Comparison of ENCODE assay signal across 39 cellular contexts in the genomic region with DNA sequence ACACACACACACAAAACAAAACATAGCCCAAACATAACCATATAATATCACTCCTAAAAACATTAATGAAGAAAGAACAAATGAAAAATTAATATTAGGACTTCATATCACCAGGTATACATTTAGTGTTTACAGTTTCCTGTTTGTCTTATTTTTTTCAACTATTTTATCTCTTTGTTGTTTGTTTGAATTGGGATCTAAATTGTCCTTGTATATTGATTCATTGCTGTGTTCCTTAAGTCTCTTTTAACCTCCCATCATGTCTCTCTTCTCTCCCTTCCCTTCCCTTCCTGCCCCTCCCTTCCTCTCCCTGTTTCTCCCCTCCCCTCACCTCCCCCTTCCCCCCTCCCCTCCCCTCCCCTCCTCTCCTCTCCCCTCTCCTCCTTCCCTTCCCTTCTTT. TPM values are rescaled to one million over a fixed set of nuclear protein-coding genes. Genes with fewer than 3 reads are reported as not detected.
"Had no signal": no experiment of that assay in that cellular context is flagged by ENCODE, and none has a peak within 500 bp of the region (broad histone marks: within the 10 kb centered on the region; RNA-seq: fewer than 3 reads in every experiment).

No MANE protein-coding gene starts in this region.

- H3K27ac Mint-ChIP-seq: activated naive CD4-positive, alpha-beta T cell treated with anti-CD3 and anti-CD28 coated beads for 36 hours; activated naive CD4-positive, alpha-beta T cell treated with anti-CD3 and anti-CD28 coated beads, Interleukin-2, amount 10 ng/mL, durations not matched to agents 7 days and 5 days; activated naive CD4-positive, alpha-beta T cell treated with anti-CD3 and anti-CD28 coated beads, Interleukin-2, amount 50 U/mL, for 24 hours; activated naive CD4-positive, alpha-beta T cell treated with anti-CD3 and anti-CD28 coated beads, Interleukin-2, amount 50 U/mL, for 72 hours; activated naive CD8-positive, alpha-beta T cell; activated naive CD8-positive, alpha-beta T cell treated with anti-CD3 and anti-CD28 coated beads for 36 hours; activated naive CD8-positive, alpha-beta T cell treated with anti-CD3 and anti-CD28 coated beads, Interleukin-2, amount 10 ng/mL, durations not matched to agents 7 days and 5 days; activated naive CD8-positive, alpha-beta T cell treated with anti-CD3 and anti-CD28 coated beads, Interleukin-2, amount 50 U/mL, for 24 hours; activated T-cell treated with anti-CD3 and anti-CD28 coated beads, Interleukin-2, amount 50 U/mL, for 24 hours; activated T-helper 1 cell treated with anti-CD3 and anti-CD28 coated beads, Interleukin-12 subunit alpha, Interleukin-12 subunit beta, Interleukin-2, Interleukin-4 antibody, amounts not matched to agents 30 ng/mL and 10 ng/mL and 1 ng/mL, durations not matched to agents 14 hours and 24 hours and 36 hours; activated T-helper 17 cell treated with anti-CD3 and anti-CD28 coated beads, Interleukin-2, amount 50 U/mL, for 72 hours; activated T-helper 2 cell treated with anti-CD3 and anti-CD28 coated beads, Interferon-gamma antibody, Interleukin-2, Interleukin-4, amounts not matched to agents 10 μg/mL and 5 μg/mL and 100 μg/mL, durations not matched to agents 14 hours and 24 hours and 36 hours; brain had no signal

- H3K9me3 Mint-ChIP-seq: activated naive CD4-positive, alpha-beta T cell treated with anti-CD3 and anti-CD28 coated beads for 36 hours; activated naive CD4-positive, alpha-beta T cell treated with anti-CD3 and anti-CD28 coated beads, Interleukin-2, amount 10 ng/mL, durations not matched to agents 7 days and 5 days; activated naive CD4-positive, alpha-beta T cell treated with anti-CD3 and anti-CD28 coated beads, Interleukin-2, amount 50 U/mL, for 24 hours; activated naive CD4-positive, alpha-beta T cell treated with anti-CD3 and anti-CD28 coated beads, Interleukin-2, amount 50 U/mL, for 72 hours; activated naive CD8-positive, alpha-beta T cell treated with anti-CD3 and anti-CD28 coated beads for 36 hours; activated naive CD8-positive, alpha-beta T cell treated with anti-CD3 and anti-CD28 coated beads, Interleukin-2, amount 10 ng/mL, durations not matched to agents 7 days and 5 days; activated naive CD8-positive, alpha-beta T cell treated with anti-CD3 and anti-CD28 coated beads, Interleukin-2, amount 50 U/mL, for 24 hours; activated T-cell treated with anti-CD3 and anti-CD28 coated beads, Interleukin-2, amount 50 U/mL, for 24 hours; activated T-cell treated with anti-CD3 and anti-CD28 coated beads, Interleukin-2, amount 50 U/mL, for 4 hours; activated T-helper 1 cell treated with anti-CD3 and anti-CD28 coated beads, Interleukin-12 subunit alpha, Interleukin-12 subunit beta, Interleukin-2, Interleukin-4 antibody, amounts not matched to agents 30 ng/mL and 10 ng/mL and 1 ng/mL, durations not matched to agents 14 hours and 24 hours and 36 hours; activated T-helper 2 cell treated with anti-CD3 and anti-CD28 coated beads, Interferon-gamma antibody, Interleukin-2, Interleukin-4, amounts not matched to agents 10 μg/mL and 5 μg/mL and 100 μg/mL, durations not matched to agents 14 hours and 24 hours and 36 hours; brain had no signal

- H3K36me3 Mint-ChIP-seq: activated naive CD4-positive, alpha-beta T cell treated with anti-CD3 and anti-CD28 coated beads, Interleukin-2, amount 10 ng/mL, durations not matched to agents 7 days and 5 days; activated naive CD4-positive, alpha-beta T cell treated with anti-CD3 and anti-CD28 coated beads, Interleukin-2, amount 50 U/mL, for 24 hours; activated naive CD4-positive, alpha-beta T cell treated with anti-CD3 and anti-CD28 coated beads, Interleukin-2, amount 50 U/mL, for 72 hours; activated naive CD8-positive, alpha-beta T cell; activated naive CD8-positive, alpha-beta T cell treated with anti-CD3 and anti-CD28 coated beads for 36 hours; activated naive CD8-positive, alpha-beta T cell treated with anti-CD3 and anti-CD28 coated beads, Interleukin-2, amount 10 ng/mL, durations not matched to agents 7 days and 5 days; brain had no signal

- H3K4me1 Mint-ChIP-seq: activated naive CD4-positive, alpha-beta T cell treated with anti-CD3 and anti-CD28 coated beads, Interleukin-2, amount 10 ng/mL, durations not matched to agents 7 days and 5 days; activated naive CD4-positive, alpha-beta T cell treated with anti-CD3 and anti-CD28 coated beads, Interleukin-2, amount 50 U/mL, for 24 hours; activated naive CD8-positive, alpha-beta T cell treated with anti-CD3 and anti-CD28 coated beads for 36 hours; activated naive CD8-positive, alpha-beta T cell treated with anti-CD3 and anti-CD28 coated beads, Interleukin-2, amount 10 ng/mL, durations not matched to agents 7 days and 5 days; activated naive CD8-positive, alpha-beta T cell treated with anti-CD3 and anti-CD28 coated beads, Interleukin-2, amount 50 U/mL, for 24 hours; activated T-helper 17 cell treated with anti-CD3 and anti-CD28 coated beads, Interleukin-2, amount 50 U/mL, for 72 hours; brain; central memory CD8-positive, alpha-beta T cell had no signal

- H3K4me1 ChIP-seq: adrenal gland, ascending aorta, body of pancreas, breast epithelium had no signal

- ATAC-seq: activated naive CD4-positive, alpha-beta T cell treated with anti-CD3 and anti-CD28 coated beads, Interleukin-2, amount 50 U/mL, for 72 hours; activated naive CD8-positive, alpha-beta T cell treated with anti-CD3 and anti-CD28 coated beads, Interleukin-2, amount 50 U/mL, for 24 hours; activated T-cell treated with anti-CD3 and anti-CD28 coated beads, Interleukin-2, amount 50 U/mL, for 4 hours; activated T-helper 17 cell treated with anti-CD3 and anti-CD28 coated beads, Interleukin-2, amount 50 U/mL, for 72 hours; body of pancreas had no signal

- H3K27me3 Mint-ChIP-seq: activated naive CD4-positive, alpha-beta T cell treated with anti-CD3 and anti-CD28 coated beads, Interleukin-2, amount 10 ng/mL, durations not matched to agents 7 days and 5 days; central memory CD8-positive, alpha-beta T cell had no signal

- H3K27ac ChIP-seq: adrenal gland, ascending aorta, body of pancreas, brain microvascular endothelial cell, breast epithelium, cardiac muscle cell had no signal

- FAIRE-seq: astrocyte, bronchial epithelial cell had no signal

- H3K36me3 ChIP-seq: adrenal gland, ascending aorta, brain microvascular endothelial cell, breast epithelium, cardiac muscle cell had no signal

- H3K9me3 ChIP-seq: adrenal gland, ascending aorta, body of pancreas, breast epithelium had no signal

- DNase-seq: activated effector memory CD4-positive, alpha-beta T cell treated with anti-CD3 and anti-CD28 coated beads, Interleukin-2, amount 50 U/mL, for 16 hours; activated effector memory CD4-positive, alpha-beta T cell treated with Interleukin-2 at 50 U/mL for 16 hours; activated gamma-delta T cell; activated gamma-delta T cell treated with Interleukin-2 at 50 U/mL for 16 hours; activated naive CD4-positive, alpha-beta T cell; activated naive CD4-positive, alpha-beta T cell treated with anti-CD3 and anti-CD28 coated beads for 36 hours; activated naive CD4-positive, alpha-beta T cell treated with anti-CD3 and anti-CD28 coated beads, Interleukin-2, amount 10 ng/mL, durations not matched to agents 7 days and 5 days; activated naive CD4-positive, alpha-beta T cell treated with anti-CD3 and anti-CD28 coated beads, Interleukin-2, amount 50 U/mL, for 16 hours; activated naive CD4-positive, alpha-beta T cell treated with Interleukin-2 at 50 U/mL for 16 hours; activated naive CD8-positive, alpha-beta T cell treated with anti-CD3 and anti-CD28 coated beads for 36 hours; activated naive CD8-positive, alpha-beta T cell treated with anti-CD3 and anti-CD28 coated beads, Interleukin-2, amount 10 ng/mL, durations not matched to agents 7 days and 5 days; activated naive CD8-positive, alpha-beta T cell treated with anti-CD3 and anti-CD28 coated beads, Interleukin-2, amount 50 U/mL, for 24 hours; activated T-cell treated with anti-CD3 and anti-CD28 coated beads, Interleukin-2, amount 50 U/mL, for 1 hour; activated T-cell treated with anti-CD3 and anti-CD28 coated beads, Interleukin-2, amount 50 U/mL, for 24 hours; activated T-cell treated with anti-CD3 and anti-CD28 coated beads, Interleukin-2, amount 50 U/mL, for 4 hours; adrenal gland; amniotic stem cell; amygdala; anterior cingulate cortex; aorta; body of pancreas; brain microvascular endothelial cell; caudate nucleus; central memory CD4-positive, alpha-beta T cell; cerebellar nuclear complex had no signal

- H3K4me3 ChIP-seq: adrenal gland, ascending aorta, body of pancreas, breast epithelium, cardiac muscle cell had no signal

- H3K27me3 ChIP-seq: adrenal gland, ascending aorta, body of pancreas, brain microvascular endothelial cell, cardiac muscle cell had no signal

- H3K4me3 Mint-ChIP-seq: activated naive CD4-positive, alpha-beta T cell treated with anti-CD3 and anti-CD28 coated beads for 36 hours; activated naive CD4-positive, alpha-beta T cell treated with anti-CD3 and anti-CD28 coated beads, Interleukin-2, amount 10 ng/mL, durations not matched to agents 7 days and 5 days; activated naive CD4-positive, alpha-beta T cell treated with anti-CD3 and anti-CD28 coated beads, Interleukin-2, amount 50 U/mL, for 24 hours; activated naive CD8-positive, alpha-beta T cell; activated naive CD8-positive, alpha-beta T cell treated with anti-CD3 and anti-CD28 coated beads for 36 hours; activated naive CD8-positive, alpha-beta T cell treated with anti-CD3 and anti-CD28 coated beads, Interleukin-2, amount 10 ng/mL, durations not matched to agents 7 days and 5 days; activated naive CD8-positive, alpha-beta T cell treated with anti-CD3 and anti-CD28 coated beads, Interleukin-2, amount 50 U/mL, for 24 hours; activated T-cell treated with anti-CD3 and anti-CD28 coated beads, Interleukin-2, amount 50 U/mL, for 24 hours; activated T-cell treated with anti-CD3 and anti-CD28 coated beads, Interleukin-2, amount 50 U/mL, for 4 hours; activated T-helper 1 cell treated with anti-CD3 and anti-CD28 coated beads, Interleukin-12 subunit alpha, Interleukin-12 subunit beta, Interleukin-2, Interleukin-4 antibody, amounts not matched to agents 30 ng/mL and 10 ng/mL and 1 ng/mL, durations not matched to agents 14 hours and 24 hours and 36 hours; activated T-helper 17 cell treated with anti-CD3 and anti-CD28 coated beads, Interleukin-2, amount 50 U/mL, for 72 hours; brain; central memory CD8-positive, alpha-beta T cell had no signal

RNA-seq across cellular contexts. Expression of gene CBLN1, which starts 23.8 kb away (rescaled TPM):
- total RNA-seq: activated naive CD4-positive, alpha-beta T cell treated with anti-CD3 and anti-CD28 coated beads for 36 hours; activated naive CD4-positive, alpha-beta T cell treated with anti-CD3 and anti-CD28 coated beads, Interleukin-2, amount 50 U/mL, for 72 hours; activated naive CD8-positive, alpha-beta T cell treated with anti-CD3 and anti-CD28 coated beads for 36 hours; activated naive CD8-positive, alpha-beta T cell treated with anti-CD3 and anti-CD28 coated beads, Interleukin-2, amount 10 ng/mL, durations not matched to agents 7 days and 5 days; activated T-cell treated with anti-CD3 and anti-CD28 coated beads, Interleukin-2, amount 50 U/mL, for 4 hours; activated T-helper 1 cell treated with anti-CD3 and anti-CD28 coated beads, Interleukin-12 subunit alpha, Interleukin-12 subunit beta, Interleukin-2, Interleukin-4 antibody, amounts not matched to agents 30 ng/mL and 10 ng/mL and 1 ng/mL, durations not matched to agents 14 hours and 24 hours and 36 hours; activated T-helper 17 cell treated with anti-CD3 and anti-CD28 coated beads, Interleukin-2, amount 50 U/mL, for 72 hours; activated T-helper 2 cell treated with anti-CD3 and anti-CD28 coated beads, Interferon-gamma antibody, Interleukin-2, Interleukin-4, amounts not matched to agents 10 μg/mL and 5 μg/mL and 100 μg/mL, durations not matched to agents 14 hours and 24 hours and 36 hours; ascending aorta; bronchial epithelial cell; chondrocyte had no signal
- polyA plus RNA-seq: aorta had no signal
